8 cellular contexts compared by ENCODE assay signal in genomic region chrX:150897371-150898319, GRCh38. TPM values are rescaled to one million over a fixed set of nuclear protein-coding genes. Genes with fewer than 3 reads are reported as not detected.
DNase-seq lines count a peak whose midpoint lies in the region; ATAC-seq and TF ChIP-seq lines count a peak whose summit lies in the region.

No MANE protein-coding gene starts in this region.

- H3K4me3 ChIP-seq in HFF-Myc (replicated peaks; ENCODE audit: low read depth, low read length) (peak overlapping the region; percentile 59), PC-3 (ENCODE audit: low read length) (peak overlapping the region; percentile 92)

- no peaks in the 10 kb centered on the region for H3F3A ChIP-seq in PC-3 (ENCODE audit: low read length, unreplicated experiment)

- H3K4me1 Mint-ChIP-seq in activated naive CD4-positive, alpha-beta T cell treated with anti-CD3 and anti-CD28 coated beads, Interleukin-2, amount 50 U/mL, for 24 hours, result no peaks in the 10 kb centered on the region

- peak overlapping the region; percentile 93 for H3K9ac ChIP-seq in PC-3 (ENCODE audit: low read length)

- no peak for TF ChIP-seq CTCF in HFF-Myc (IDR thresholded peaks at IDR 0.05; ENCODE audit: low read depth, low read length, missing control alignments)
- TF ChIP-seq CTCF in PC-3 (conservative IDR thresholded peaks at IDR 0.05; ENCODE audit: low read depth, low read length), result no peak

- no peaks in the 10 kb centered on the region for H3K27me3 Mint-ChIP-seq in activated naive CD4-positive, alpha-beta T cell treated with anti-CD3 and anti-CD28 coated beads, Interleukin-2, amount 50 U/mL, for 24 hours

- POLR2A ChIA-PET in PC-3 (lab: Charles Lee; ENCODE audit: unreplicated experiment), result interaction anchor here (1.2 kb wide), 1 partner anchor 36 kb away, joined by 3 read pairs; no protein-coding TSS in a partner anchor

- no peaks in the 10 kb centered on the region for H3K27me3 ChIP-seq in PC-3 (ENCODE audit: low read length)

- H3K4me2 ChIP-seq in PC-3 (ENCODE audit: low read length), result peak overlapping the region; percentile 92

- H4K20me1 ChIP-seq in PC-3 (ENCODE audit: low read length), result no peaks in the 10 kb centered on the region

- peak overlapping the region; percentile 90 for H3K27ac Mint-ChIP-seq in activated naive CD4-positive, alpha-beta T cell treated with anti-CD3 and anti-CD28 coated beads, Interleukin-2, amount 50 U/mL, for 24 hours

- BruUV-seq in PC-3 (replicated peaks; lab: Mats Ljungman, UMichigan), result TSS peak; percentile 79

- ATAC-seq in PC-3 (no peak; the same call in 1 of the 2 replicates), GM18519 (IDR thresholded peaks at IDR 0.05; ENCODE audit: low FRiP score, unreplicated experiment) (no peak), GM21360 (IDR thresholded peaks at IDR 0.05; ENCODE audit: unreplicated experiment) (no peak)

- H3K27ac ChIP-seq in PC-3 (ENCODE audit: low read length), result peak overlapping the region; percentile 11; the same call in 1 of the 2 replicates

- peaks cover 15% of the 10 kb centered on the region for H3K79me2 ChIP-seq in PC-3 (ENCODE audit: low read length)

- CTCF ChIA-PET in PC-3 (lab: Charles Lee), result no interaction called here

- intact Hi-C loops in PC-3 (cut with micrococcal nuclease) (loop anchor here (1.0 to 10.0 kb wide), 2 partner anchors 86 to 103 kb away; partner anchors contain the start of gene HMGB3), head of caudate nucleus (cut with DNase I) (no loop called here)

- no peaks in the 10 kb centered on the region for H3K9me3 ChIP-seq in PC-3 (ENCODE audit: low read length)

- DNase-seq in CD1c-positive myeloid dendritic cell (ENCODE audit: extremely low spot score), result peak; percentile 1
- DNase-seq in HFF-Myc (ENCODE audit: extremely low read depth, low read depth), result no peak
- peak; percentile 15 for DNase-seq in PC-3
- peak; percentile 23 to 80 (median 56) for DNase-seq in head of caudate nucleus
- peak; percentile 7 for DNase-seq in renal cortical epithelial cell (ENCODE audit: low read depth)

- H3K36me3 ChIP-seq in PC-3 (ENCODE audit: low read depth, low read length), result no peaks in the 10 kb centered on the region

- peak overlapping the region; percentile 82 for H3K4me3 Mint-ChIP-seq in activated naive CD4-positive, alpha-beta T cell treated with anti-CD3 and anti-CD28 coated beads, Interleukin-2, amount 50 U/mL, for 24 hours

- H3K4me1 ChIP-seq in PC-3 (ENCODE audit: insufficient read depth, low read length), result peaks cover 9% of the 10 kb centered on the region; the same call in 1 of the 2 replicates

- peak overlapping the region; percentile 67; the same call in 1 of the 2 replicates for H2AFZ ChIP-seq in PC-3 (ENCODE audit: low read length)

- no peaks in the 10 kb centered on the region for H3K9me3 Mint-ChIP-seq in activated naive CD4-positive, alpha-beta T cell treated with anti-CD3 and anti-CD28 coated beads, Interleukin-2, amount 50 U/mL, for 24 hours

- no peaks in the 10 kb centered on the region for H3K36me3 Mint-ChIP-seq in activated naive CD4-positive, alpha-beta T cell treated with anti-CD3 and anti-CD28 coated beads, Interleukin-2, amount 50 U/mL, for 24 hours

- H3K9me2 ChIP-seq in PC-3 (replicated peaks; ENCODE audit: low read length), result no peaks in the 10 kb centered on the region

RNA-seq across cellular contexts. Expression of gene CD99L2, which starts 0.8 kb away (rescaled TPM):
- total RNA-seq in PC-3 (2014; rRNA removed) (9.4 and 10.9 TPM in 2 replicates), renal cortical epithelial cell (16.7 and 47.5 TPM in 2 replicates)
